ENCODE assay signal across 8 cellular contexts in the genomic region with DNA sequence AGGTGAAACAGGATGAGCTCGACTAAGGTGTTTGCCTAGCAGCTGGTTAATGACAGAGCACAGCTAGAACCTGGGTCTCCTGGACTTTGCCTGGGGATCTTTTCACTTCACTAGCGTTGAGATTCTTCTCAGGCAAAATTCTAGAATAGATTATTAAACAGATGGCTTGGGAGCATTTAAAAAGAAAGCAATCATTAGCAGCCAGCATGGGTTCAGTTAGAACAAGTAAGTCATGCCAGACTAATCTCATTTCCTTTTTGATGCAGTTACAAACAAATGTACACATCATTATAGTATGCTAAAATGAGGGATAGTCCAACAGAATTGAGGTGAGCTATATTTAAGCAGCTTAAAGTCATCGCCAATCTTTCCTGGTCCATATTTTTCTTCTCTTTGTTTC.
"Had no signal": no experiment of that assay in that cellular context is flagged by ENCODE, and none has a peak within 500 bp of the region (broad histone marks: within the 10 kb centered on the region; RNA-seq: fewer than 3 reads in every experiment).

No MANE protein-coding gene starts in this region.

- H3K27ac ChIP-seq: HL-60 had no signal

- H3K4me3 Mint-ChIP-seq: GM23338 had no signal

- H3K4me3 ChIP-seq: GM23338, K562 had no signal

- ATAC-seq: GM23338, K562 had no signal

- H3K4me1 Mint-ChIP-seq: GM23338 had no signal

- H3K27ac Mint-ChIP-seq: GM23338 had no signal

- H2AFZ ChIP-seq: GM23338 had no signal

- H3K9me3 Mint-ChIP-seq: GM23338 had no signal

- FAIRE-seq: H1, H54, K562 had no signal

- DNase-seq: HCEC 1CT, IMR-90, KG1 had no signal

- H3K4me2 ChIP-seq: GM23338 had no signal
